Comparison of ENCODE assay signal across 15 cellular contexts in the genomic region with DNA sequence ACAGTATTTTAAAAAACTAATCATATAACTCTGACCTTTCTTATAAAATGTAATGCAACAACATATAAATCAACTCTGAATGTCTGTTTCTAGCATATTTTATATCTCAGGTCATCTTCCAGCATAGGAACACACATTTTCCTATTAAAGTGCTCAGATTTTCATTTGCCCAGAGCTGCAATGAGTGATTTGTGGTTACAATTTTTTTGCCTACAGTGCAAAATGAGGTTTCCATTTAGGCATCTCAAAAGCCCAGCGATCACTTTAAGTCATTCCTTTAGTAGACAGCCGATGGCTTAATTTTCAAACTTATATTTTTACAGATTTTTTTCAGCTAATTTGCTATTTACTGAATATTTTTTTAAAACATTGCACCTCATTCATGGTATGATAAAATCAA. TPM values are rescaled to one million over a fixed set of nuclear protein-coding genes. Genes with fewer than 3 reads are reported as not detected.
"Had no signal": no experiment of that assay in that cellular context is flagged by ENCODE, and none has a peak within 500 bp of the region (broad histone marks: within the 10 kb centered on the region; RNA-seq: fewer than 3 reads in every experiment).

No MANE protein-coding gene starts in this region.

- H3K4me3 Mint-ChIP-seq: activated CD8-positive, alpha-beta memory T cell treated with anti-CD3 and anti-CD28 coated beads, Interleukin-2, amount 10 ng/mL, durations not matched to agents 7 days and 5 days; activated T-cell treated with anti-CD3 and anti-CD28 coated beads, Interleukin-2, amount 50 U/mL, for 24 hours; endodermal cell; neural crest cell; stimulated activated memory B cell treated with anti-CD40 and anti-IgM and Interleukin-4, amounts not matched to agents 10 μg/mL and 1 μg/mL and 100 μg/mL, for 72 hours had no signal

- H3K4me3 ChIP-seq: skin epidermis had no signal

- H3K36me3 Mint-ChIP-seq: activated CD8-positive, alpha-beta memory T cell treated with anti-CD3 and anti-CD28 coated beads, Interleukin-2, amount 10 ng/mL, durations not matched to agents 7 days and 5 days; activated naive CD4-positive, alpha-beta T cell treated with anti-CD3 and anti-CD28 coated beads, Interleukin-2, amount 50 U/mL, for 72 hours; stimulated activated memory B cell treated with anti-CD40 and anti-IgM and Interleukin-4, amounts not matched to agents 10 μg/mL and 1 μg/mL and 100 μg/mL, for 72 hours had no signal

- DNase-seq: activated CD4-positive, alpha-beta T cell treated with anti-CD3 and anti-CD28 coated beads for 1 hour; activated CD4-positive, alpha-beta T cell treated with anti-CD3 and anti-CD28 coated beads, Interleukin-2, amount 50 U/mL, for 48 hours; activated CD8-positive, alpha-beta memory T cell treated with anti-CD3 and anti-CD28 coated beads, Interleukin-2, amount 10 ng/mL, durations not matched to agents 7 days and 5 days; activated effector memory CD4-positive, alpha-beta T cell treated with anti-CD3 and anti-CD28 coated beads, Interleukin-2, amount 50 U/mL, for 16 hours; activated T-cell treated with anti-CD3 and anti-CD28 coated beads, Interleukin-2, amount 50 U/mL, for 24 hours; amygdala; brain microvascular endothelial cell; endodermal cell; erythroblast; substantia nigra had no signal

- ATAC-seq: activated CD8-positive, alpha-beta memory T cell treated with anti-CD3 and anti-CD28 coated beads, Interleukin-2, amount 10 ng/mL, durations not matched to agents 7 days and 5 days; activated naive CD4-positive, alpha-beta T cell treated with anti-CD3 and anti-CD28 coated beads, Interleukin-2, amount 50 U/mL, for 72 hours; stimulated activated memory B cell treated with anti-CD40 and anti-IgM and Interleukin-4, amounts not matched to agents 10 μg/mL and 1 μg/mL and 100 μg/mL, for 72 hours had no signal

- H3K27me3 ChIP-seq: brain microvascular endothelial cell had no signal

- H3K4me1 Mint-ChIP-seq: activated CD8-positive, alpha-beta memory T cell treated with anti-CD3 and anti-CD28 coated beads, Interleukin-2, amount 10 ng/mL, durations not matched to agents 7 days and 5 days had no signal

- H3K36me3 ChIP-seq: brain microvascular endothelial cell had no signal

- H3K9me3 Mint-ChIP-seq: activated naive CD4-positive, alpha-beta T cell treated with anti-CD3 and anti-CD28 coated beads, Interleukin-2, amount 50 U/mL, for 72 hours; activated T-cell treated with anti-CD3 and anti-CD28 coated beads, Interleukin-2, amount 50 U/mL, for 24 hours; endodermal cell; neural crest cell; stimulated activated memory B cell treated with anti-CD40 and anti-IgM and Interleukin-4, amounts not matched to agents 10 μg/mL and 1 μg/mL and 100 μg/mL, for 72 hours had no signal

- H3K27me3 Mint-ChIP-seq: stimulated activated memory B cell treated with anti-CD40 and anti-IgM and Interleukin-4, amounts not matched to agents 10 μg/mL and 1 μg/mL and 100 μg/mL, for 72 hours had no signal

- H3K27ac Mint-ChIP-seq: activated CD8-positive, alpha-beta memory T cell treated with anti-CD3 and anti-CD28 coated beads, Interleukin-2, amount 10 ng/mL, durations not matched to agents 7 days and 5 days; activated naive CD4-positive, alpha-beta T cell treated with anti-CD3 and anti-CD28 coated beads, Interleukin-2, amount 50 U/mL, for 72 hours; activated T-cell treated with anti-CD3 and anti-CD28 coated beads, Interleukin-2, amount 50 U/mL, for 24 hours; endodermal cell; stimulated activated memory B cell treated with anti-CD40 and anti-IgM and Interleukin-4, amounts not matched to agents 10 μg/mL and 1 μg/mL and 100 μg/mL, for 72 hours had no signal

RNA-seq across cellular contexts. Expression of a gene that starts 1.0 kb away (rescaled TPM):
- total RNA-seq: activated CD8-positive, alpha-beta memory T cell treated with anti-CD3 and anti-CD28 coated beads, Interleukin-2, amount 10 ng/mL, durations not matched to agents 7 days and 5 days; activated naive CD4-positive, alpha-beta T cell treated with anti-CD3 and anti-CD28 coated beads, Interleukin-2, amount 50 U/mL, for 72 hours; endodermal cell; fibroblast of villous mesenchyme had no signal
